Comparison of ENCODE assay signal across 39 cellular contexts in the genomic region with DNA sequence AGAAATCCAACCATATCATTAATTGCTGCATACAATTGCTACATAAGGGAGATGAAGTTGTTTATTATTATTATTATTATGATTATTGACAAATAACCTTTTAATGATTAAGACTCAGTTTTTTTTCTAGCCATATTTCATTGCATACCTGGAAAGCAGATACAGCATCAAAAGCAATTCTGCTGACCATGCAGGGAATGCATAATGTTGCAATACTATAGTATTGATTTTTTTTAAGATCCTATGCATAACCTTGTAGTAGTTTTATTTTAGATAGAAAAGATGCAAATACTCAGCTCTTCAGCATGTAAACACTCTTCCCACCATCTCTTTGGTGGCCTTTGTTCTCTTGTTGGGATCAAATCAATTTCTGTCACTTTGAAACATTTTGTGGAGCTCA.
"Had no signal": no experiment of that assay in that cellular context is flagged by ENCODE, and none has a peak within 500 bp of the region (broad histone marks: within the 10 kb centered on the region; RNA-seq: fewer than 3 reads in every experiment).

No MANE protein-coding gene starts in this region.

- H3K4me1 Mint-ChIP-seq: activated naive CD4-positive, alpha-beta T cell treated with anti-CD3 and anti-CD28 coated beads, Interleukin-2, amount 10 ng/mL, durations not matched to agents 7 days and 5 days; activated naive CD4-positive, alpha-beta T cell treated with anti-CD3 and anti-CD28 coated beads, Interleukin-2, amount 50 U/mL, for 24 hours; activated naive CD8-positive, alpha-beta T cell treated with anti-CD3 and anti-CD28 coated beads for 36 hours; activated naive CD8-positive, alpha-beta T cell treated with anti-CD3 and anti-CD28 coated beads, Interleukin-2, amount 10 ng/mL, durations not matched to agents 7 days and 5 days; activated naive CD8-positive, alpha-beta T cell treated with anti-CD3 and anti-CD28 coated beads, Interleukin-2, amount 50 U/mL, for 24 hours; activated T-helper 17 cell treated with anti-CD3 and anti-CD28 coated beads, Interleukin-2, amount 50 U/mL, for 72 hours; central memory CD8-positive, alpha-beta T cell had no signal

- H3K27ac ChIP-seq: adrenal gland, ascending aorta, body of pancreas, brain microvascular endothelial cell, breast epithelium, cardiac muscle cell had no signal

- H3K9me3 Mint-ChIP-seq: activated naive CD8-positive, alpha-beta T cell treated with anti-CD3 and anti-CD28 coated beads, Interleukin-2, amount 10 ng/mL, durations not matched to agents 7 days and 5 days had no signal

- H3K27me3 Mint-ChIP-seq: activated naive CD4-positive, alpha-beta T cell treated with anti-CD3 and anti-CD28 coated beads, Interleukin-2, amount 10 ng/mL, durations not matched to agents 7 days and 5 days; activated naive CD8-positive, alpha-beta T cell treated with anti-CD3 and anti-CD28 coated beads, Interleukin-2, amount 50 U/mL, for 24 hours had no signal

- H3K4me1 ChIP-seq: adrenal gland, ascending aorta, body of pancreas, breast epithelium had no signal

- H3K27me3 ChIP-seq: adrenal gland, ascending aorta, brain microvascular endothelial cell, breast epithelium, cardiac muscle cell had no signal

- H3K4me3 Mint-ChIP-seq: activated naive CD4-positive, alpha-beta T cell treated with anti-CD3 and anti-CD28 coated beads for 36 hours; activated naive CD4-positive, alpha-beta T cell treated with anti-CD3 and anti-CD28 coated beads, Interleukin-2, amount 10 ng/mL, durations not matched to agents 7 days and 5 days; activated naive CD4-positive, alpha-beta T cell treated with anti-CD3 and anti-CD28 coated beads, Interleukin-2, amount 50 U/mL, for 24 hours; activated naive CD8-positive, alpha-beta T cell; activated naive CD8-positive, alpha-beta T cell treated with anti-CD3 and anti-CD28 coated beads for 36 hours; activated naive CD8-positive, alpha-beta T cell treated with anti-CD3 and anti-CD28 coated beads, Interleukin-2, amount 10 ng/mL, durations not matched to agents 7 days and 5 days; activated naive CD8-positive, alpha-beta T cell treated with anti-CD3 and anti-CD28 coated beads, Interleukin-2, amount 50 U/mL, for 24 hours; activated T-cell treated with anti-CD3 and anti-CD28 coated beads, Interleukin-2, amount 50 U/mL, for 24 hours; activated T-cell treated with anti-CD3 and anti-CD28 coated beads, Interleukin-2, amount 50 U/mL, for 4 hours; activated T-cell treated with anti-CD3 and anti-CD28 coated beads, Interleukin-2, amount 50 U/mL, for 72 hours; activated T-helper 1 cell treated with anti-CD3 and anti-CD28 coated beads, Interleukin-12 subunit alpha, Interleukin-12 subunit beta, Interleukin-2, Interleukin-4 antibody, amounts not matched to agents 30 ng/mL and 10 ng/mL and 1 ng/mL, durations not matched to agents 14 hours and 24 hours and 36 hours; activated T-helper 17 cell treated with anti-CD3 and anti-CD28 coated beads, Interleukin-2, amount 50 U/mL, for 72 hours; central memory CD8-positive, alpha-beta T cell had no signal

- H3K36me3 Mint-ChIP-seq: activated naive CD4-positive, alpha-beta T cell treated with anti-CD3 and anti-CD28 coated beads, Interleukin-2, amount 10 ng/mL, durations not matched to agents 7 days and 5 days; activated naive CD4-positive, alpha-beta T cell treated with anti-CD3 and anti-CD28 coated beads, Interleukin-2, amount 50 U/mL, for 24 hours; activated naive CD4-positive, alpha-beta T cell treated with anti-CD3 and anti-CD28 coated beads, Interleukin-2, amount 50 U/mL, for 72 hours; activated naive CD8-positive, alpha-beta T cell; activated naive CD8-positive, alpha-beta T cell treated with anti-CD3 and anti-CD28 coated beads for 36 hours; activated naive CD8-positive, alpha-beta T cell treated with anti-CD3 and anti-CD28 coated beads, Interleukin-2, amount 10 ng/mL, durations not matched to agents 7 days and 5 days had no signal

- H3K9me3 ChIP-seq: adrenal gland had no signal

- H3K36me3 ChIP-seq: adrenal gland, ascending aorta, brain microvascular endothelial cell, breast epithelium, cardiac muscle cell had no signal

- ATAC-seq: activated naive CD4-positive, alpha-beta T cell treated with anti-CD3 and anti-CD28 coated beads, Interleukin-2, amount 50 U/mL, for 72 hours; activated naive CD8-positive, alpha-beta T cell treated with anti-CD3 and anti-CD28 coated beads, Interleukin-2, amount 50 U/mL, for 24 hours; activated T-cell treated with anti-CD3 and anti-CD28 coated beads, Interleukin-2, amount 50 U/mL, for 4 hours; activated T-cell treated with anti-CD3 and anti-CD28 coated beads, Interleukin-2, amount 50 U/mL, for 72 hours; activated T-helper 17 cell treated with anti-CD3 and anti-CD28 coated beads, Interleukin-2, amount 50 U/mL, for 72 hours; body of pancreas had no signal

- H3K27ac Mint-ChIP-seq: activated naive CD4-positive, alpha-beta T cell treated with anti-CD3 and anti-CD28 coated beads for 36 hours; activated naive CD4-positive, alpha-beta T cell treated with anti-CD3 and anti-CD28 coated beads, Interleukin-2, amount 10 ng/mL, durations not matched to agents 7 days and 5 days; activated naive CD4-positive, alpha-beta T cell treated with anti-CD3 and anti-CD28 coated beads, Interleukin-2, amount 50 U/mL, for 24 hours; activated naive CD4-positive, alpha-beta T cell treated with anti-CD3 and anti-CD28 coated beads, Interleukin-2, amount 50 U/mL, for 72 hours; activated naive CD8-positive, alpha-beta T cell; activated naive CD8-positive, alpha-beta T cell treated with anti-CD3 and anti-CD28 coated beads for 36 hours; activated naive CD8-positive, alpha-beta T cell treated with anti-CD3 and anti-CD28 coated beads, Interleukin-2, amount 10 ng/mL, durations not matched to agents 7 days and 5 days; activated naive CD8-positive, alpha-beta T cell treated with anti-CD3 and anti-CD28 coated beads, Interleukin-2, amount 50 U/mL, for 24 hours; activated T-cell treated with anti-CD3 and anti-CD28 coated beads, Interleukin-2, amount 50 U/mL, for 24 hours; activated T-cell treated with anti-CD3 and anti-CD28 coated beads, Interleukin-2, amount 50 U/mL, for 72 hours; activated T-helper 1 cell treated with anti-CD3 and anti-CD28 coated beads, Interleukin-12 subunit alpha, Interleukin-12 subunit beta, Interleukin-2, Interleukin-4 antibody, amounts not matched to agents 30 ng/mL and 10 ng/mL and 1 ng/mL, durations not matched to agents 14 hours and 24 hours and 36 hours; activated T-helper 17 cell treated with anti-CD3 and anti-CD28 coated beads, Interleukin-2, amount 50 U/mL, for 72 hours; activated T-helper 2 cell treated with anti-CD3 and anti-CD28 coated beads, Interferon-gamma antibody, Interleukin-2, Interleukin-4, amounts not matched to agents 10 μg/mL and 5 μg/mL and 100 μg/mL, durations not matched to agents 14 hours and 24 hours and 36 hours had no signal

- H3K4me3 ChIP-seq: adrenal gland, ascending aorta, body of pancreas, breast epithelium, cardiac muscle cell had no signal

- DNase-seq: activated effector memory CD4-positive, alpha-beta T cell treated with anti-CD3 and anti-CD28 coated beads, Interleukin-2, amount 50 U/mL, for 16 hours; activated effector memory CD4-positive, alpha-beta T cell treated with Interleukin-2 at 50 U/mL for 16 hours; activated gamma-delta T cell; activated gamma-delta T cell treated with Interleukin-2 at 50 U/mL for 16 hours; activated naive CD4-positive, alpha-beta T cell; activated naive CD4-positive, alpha-beta T cell treated with anti-CD3 and anti-CD28 coated beads for 36 hours; activated naive CD4-positive, alpha-beta T cell treated with anti-CD3 and anti-CD28 coated beads, Interleukin-2, amount 10 ng/mL, durations not matched to agents 7 days and 5 days; activated naive CD4-positive, alpha-beta T cell treated with anti-CD3 and anti-CD28 coated beads, Interleukin-2, amount 50 U/mL, for 16 hours; activated naive CD4-positive, alpha-beta T cell treated with Interleukin-2 at 50 U/mL for 16 hours; activated naive CD8-positive, alpha-beta T cell treated with anti-CD3 and anti-CD28 coated beads for 36 hours; activated naive CD8-positive, alpha-beta T cell treated with anti-CD3 and anti-CD28 coated beads, Interleukin-2, amount 10 ng/mL, durations not matched to agents 7 days and 5 days; activated naive CD8-positive, alpha-beta T cell treated with anti-CD3 and anti-CD28 coated beads, Interleukin-2, amount 50 U/mL, for 24 hours; activated T-cell treated with anti-CD3 and anti-CD28 coated beads, Interleukin-2, amount 50 U/mL, for 1 hour; activated T-cell treated with anti-CD3 and anti-CD28 coated beads, Interleukin-2, amount 50 U/mL, for 24 hours; activated T-cell treated with anti-CD3 and anti-CD28 coated beads, Interleukin-2, amount 50 U/mL, for 4 hours; activated T-cell treated with anti-CD3 and anti-CD28 coated beads, Interleukin-2, amount 50 U/mL, for 48 hours; activated T-cell treated with anti-CD3 and anti-CD28 coated beads, Interleukin-2, amount 50 U/mL, for 72 hours; adrenal gland; amniotic stem cell; amygdala; anterior cingulate cortex; aorta; body of pancreas; brain microvascular endothelial cell; caudate nucleus; central memory CD4-positive, alpha-beta T cell; cerebellar nuclear complex had no signal

- FAIRE-seq: astrocyte, bronchial epithelial cell had no signal
